ENCODE assay signal across 8 cellular contexts in the genomic region with DNA sequence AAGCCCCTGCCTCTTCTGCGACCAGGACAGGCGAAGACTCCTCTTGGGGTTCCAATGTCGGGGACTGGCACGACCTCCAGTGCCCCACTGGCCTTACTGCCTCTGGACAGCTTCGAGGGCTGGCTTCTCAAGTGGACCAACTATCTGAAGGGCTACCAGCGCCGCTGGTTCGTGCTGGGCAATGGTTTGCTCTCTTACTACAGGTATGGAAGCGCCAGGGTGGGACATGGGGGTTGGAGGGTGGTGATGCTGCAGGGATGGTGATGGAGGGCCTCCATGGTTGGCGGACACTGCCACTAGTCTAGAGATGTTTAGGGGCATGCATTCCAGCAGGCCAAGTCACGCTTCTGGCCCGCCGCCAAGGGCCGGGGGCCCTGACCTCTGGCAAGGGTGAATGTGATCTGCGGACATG. TPM values are rescaled to one million over a fixed set of nuclear protein-coding genes. Genes with fewer than 3 reads are reported as not detected.
DNase-seq lines count a peak whose midpoint lies in the region; ATAC-seq and TF ChIP-seq lines count a peak whose summit lies in the region.

No MANE protein-coding gene starts in this region.

- H3K27me3 Mint-ChIP-seq in Calu3 (ENCODE audit: unreplicated experiment) (no peaks in the 10 kb centered on the region), progenitor cell of endocrine pancreas (peaks cover 22% of the 10 kb centered on the region)
- H3K27me3 Mint-ChIP-seq in activated CD4-positive, alpha-beta memory T cell treated with anti-CD3 and anti-CD28 coated beads, Interleukin-2, amount 10 ng/mL, durations not matched to agents 7 days and 5 days: no peaks in the 10 kb centered on the region

- no peaks in the 10 kb centered on the region for H3K4me1 Mint-ChIP-seq in Calu3 (ENCODE audit: low read depth, unreplicated experiment)
- peaks cover 23% of the 10 kb centered on the region for H3K4me1 Mint-ChIP-seq in activated CD4-positive, alpha-beta memory T cell treated with anti-CD3 and anti-CD28 coated beads, Interleukin-2, amount 10 ng/mL, durations not matched to agents 7 days and 5 days
- peaks cover 11% of the 10 kb centered on the region for H3K4me1 Mint-ChIP-seq in progenitor cell of endocrine pancreas (ENCODE audit: low read depth)

- H3K27ac Mint-ChIP-seq in Calu3 (ENCODE audit: unreplicated experiment) (no peak overlapping the region), progenitor cell of endocrine pancreas (peak overlapping the region; percentile 25)
- H3K27ac Mint-ChIP-seq in activated CD4-positive, alpha-beta memory T cell treated with anti-CD3 and anti-CD28 coated beads, Interleukin-2, amount 10 ng/mL, durations not matched to agents 7 days and 5 days: no peak overlapping the region

- intact Hi-C loops in Calu3 (cut with micrococcal nuclease; ENCODE audit: unreplicated experiment): loop anchor here (2.0 kb wide), 1 partner anchor 59 kb away; no protein-coding TSS in a partner anchor
- intact Hi-C loops in heart right ventricle (cut with DNase I): no loop called here

- H3K27ac ChIP-seq in heart right ventricle: peak overlapping the region in 1 of 10 donors; percentile 57

- H3K27me3 ChIP-seq in heart right ventricle: peaks cover 0 to 32% (median 10%) of the 10 kb centered on the region in 7 donors

- CTCF ChIA-PET in Calu3 (lab: Charles Lee): no interaction called here
- CTCF ChIA-PET in activated CD4-positive, alpha-beta memory T cell treated with anti-CD3 and anti-CD28 coated beads, Interleukin-2, amount 10 ng/mL, durations not matched to agents 7 days and 5 days (lab: Charles Lee): interaction anchor here (1.1 to 1.4 kb wide), 3 partner anchors 50 to 60 kb away, joined by 4 to 6 read pairs (median 5); no protein-coding TSS in a partner anchor

- no peak for TF ChIP-seq CTCF in Calu3 (IDR thresholded peaks at IDR 0.05; ENCODE audit: unreplicated experiment)
- TF ChIP-seq CTCF in heart right ventricle (IDR thresholded peaks at IDR 0.05): no peak
- no peak for TF ChIP-seq CTCF in progenitor cell of endocrine pancreas (IDR thresholded peaks at IDR 0.05; ENCODE audit: unreplicated experiment)

- POLR2A ChIA-PET in activated CD4-positive, alpha-beta memory T cell treated with anti-CD3 and anti-CD28 coated beads, Interleukin-2, amount 10 ng/mL, durations not matched to agents 7 days and 5 days (lab: Charles Lee): interaction anchor here (0.6 to 2.4 kb wide), 3 partner anchors 15 to 48 kb away, joined by 3 to 11 read pairs (median 3); no protein-coding TSS in a partner anchor

- H3K4me3 Mint-ChIP-seq in Calu3 (ENCODE audit: low read depth, unreplicated experiment) (peak overlapping the region; percentile 80), progenitor cell of endocrine pancreas (ENCODE audit: low read depth) (peak overlapping the region; percentile 76)
- H3K4me3 Mint-ChIP-seq in activated CD4-positive, alpha-beta memory T cell treated with anti-CD3 and anti-CD28 coated beads, Interleukin-2, amount 10 ng/mL, durations not matched to agents 7 days and 5 days: peak overlapping the region; percentile 73

- H3K9me3 Mint-ChIP-seq in Calu3 (ENCODE audit: low read depth, unreplicated experiment) (no peaks in the 10 kb centered on the region), progenitor cell of endocrine pancreas (ENCODE audit: low read depth) (no peaks in the 10 kb centered on the region)
- no peaks in the 10 kb centered on the region for H3K9me3 Mint-ChIP-seq in activated CD4-positive, alpha-beta memory T cell treated with anti-CD3 and anti-CD28 coated beads, Interleukin-2, amount 10 ng/mL, durations not matched to agents 7 days and 5 days

- BruUV-seq in Calu3 (replicated peaks; lab: Mats Ljungman, UMichigan): TSS peak; percentile 25

- H3K36me3 Mint-ChIP-seq in Calu3 (ENCODE audit: insufficient read depth, unreplicated experiment) (peaks cover 20% of the 10 kb centered on the region), progenitor cell of endocrine pancreas (ENCODE audit: insufficient read depth) (no peaks in the 10 kb centered on the region)
- H3K36me3 Mint-ChIP-seq in activated CD4-positive, alpha-beta memory T cell treated with anti-CD3 and anti-CD28 coated beads, Interleukin-2, amount 10 ng/mL, durations not matched to agents 7 days and 5 days (ENCODE audit: low read depth): no peaks in the 10 kb centered on the region

- peak in 6 of 8 donors; percentile 10 to 41 (median 22) for ATAC-seq in heart right ventricle

- 49 to 58% methylated on average over 15 of the region's 15 CpGs for WGBS in heart right ventricle, 2 donors

- H3K4me1 ChIP-seq in heart right ventricle: peaks cover 0 to 15% (median 8%) of the 10 kb centered on the region in 9 donors

- H3K9me3 ChIP-seq in heart right ventricle: no peaks in the 10 kb centered on the region

- H3K4me3 ChIP-seq in heart right ventricle: peak overlapping the region; percentile 26 to 71 (median 62)

- no peaks in the 10 kb centered on the region for H3K36me3 ChIP-seq in heart right ventricle

- no peak for DNase-seq in Calu3
- DNase-seq in activated CD4-positive, alpha-beta memory T cell treated with anti-CD3 and anti-CD28 coated beads, Interleukin-2, amount 10 ng/mL, durations not matched to agents 7 days and 5 days: no peak
- no peak for DNase-seq in heart right ventricle
- DNase-seq in progenitor cell of endocrine pancreas (ENCODE audit: low spot score, unreplicated experiment): no peak
- DNase-seq in GM19238 (ENCODE audit: insufficient read length, low spot score): no peak
- no peak for DNase-seq in NCI-H2171 (lab: John Stamatoyannopoulos, UW)
- no peak for DNase-seq in NCI-H748 treated with DMSO at 0.1 percent for 48 hours (lab: John Stamatoyannopoulos, UW)
- DNase-seq in epidermal melanocyte (ENCODE audit: insufficient read length, low spot score): no peak

RNA-seq across cellular contexts. Expression of a gene that starts 0.7 kb away (rescaled TPM):
- 5.2 and 7.9 TPM in 2 replicates for total RNA-seq in Calu3 (2022)
- 1 to 10 TPM; 4.8 to 5.0 TPM for total RNA-seq in activated CD4-positive, alpha-beta memory T cell treated with anti-CD3 and anti-CD28 coated beads, Interleukin-2, amount 10 ng/mL, durations not matched to agents 7 days and 5 days
- 10 to 100 TPM in 8 of 10 donors, 1 to 10 TPM in 2; 6.7 to 20.1 (median 14.9) TPM for total RNA-seq in heart right ventricle
- 1 to 10 TPM in 1 of 2 donors, under 1 TPM in 1; 0.84 to 5.0 TPM for polyA plus RNA-seq in heart right ventricle
- total RNA-seq in progenitor cell of endocrine pancreas: 8.3 and 9.5 TPM in 2 replicates

RNA-seq across cellular contexts. Expression of a gene that starts 27.7 kb away (rescaled TPM):
- total RNA-seq in Calu3 (2022) (10.7 and 11.6 TPM in 2 replicates), heart right ventricle (1 to 10 TPM; 1.5 to 6.3 (median 2.8) TPM), progenitor cell of endocrine pancreas (11.2 and 11.6 TPM in 2 replicates)
- total RNA-seq in activated CD4-positive, alpha-beta memory T cell treated with anti-CD3 and anti-CD28 coated beads, Interleukin-2, amount 10 ng/mL, durations not matched to agents 7 days and 5 days: 10 to 100 TPM; 14.3 to 18.5 TPM
- polyA plus RNA-seq in heart right ventricle: 1 to 10 TPM; 1.6 to 2.3 TPM

RNA-seq across cellular contexts. Expression of a gene that starts 59.8 kb away (rescaled TPM):
- total RNA-seq in Calu3 (2022): 3.2 and 4.0 TPM in 2 replicates
- 1 to 10 TPM; 5.3 to 5.8 TPM for total RNA-seq in activated CD4-positive, alpha-beta memory T cell treated with anti-CD3 and anti-CD28 coated beads, Interleukin-2, amount 10 ng/mL, durations not matched to agents 7 days and 5 days
- total RNA-seq in heart right ventricle: 1 to 10 TPM; 1.8 to 6.0 (median 3.1) TPM
- 1 to 10 TPM; 3.3 to 3.8 TPM for polyA plus RNA-seq in heart right ventricle
- 2.1 and 2.6 TPM in 2 replicates for total RNA-seq in progenitor cell of endocrine pancreas
